2 cellular contexts compared by ENCODE assay signal in the genomic region with DNA sequence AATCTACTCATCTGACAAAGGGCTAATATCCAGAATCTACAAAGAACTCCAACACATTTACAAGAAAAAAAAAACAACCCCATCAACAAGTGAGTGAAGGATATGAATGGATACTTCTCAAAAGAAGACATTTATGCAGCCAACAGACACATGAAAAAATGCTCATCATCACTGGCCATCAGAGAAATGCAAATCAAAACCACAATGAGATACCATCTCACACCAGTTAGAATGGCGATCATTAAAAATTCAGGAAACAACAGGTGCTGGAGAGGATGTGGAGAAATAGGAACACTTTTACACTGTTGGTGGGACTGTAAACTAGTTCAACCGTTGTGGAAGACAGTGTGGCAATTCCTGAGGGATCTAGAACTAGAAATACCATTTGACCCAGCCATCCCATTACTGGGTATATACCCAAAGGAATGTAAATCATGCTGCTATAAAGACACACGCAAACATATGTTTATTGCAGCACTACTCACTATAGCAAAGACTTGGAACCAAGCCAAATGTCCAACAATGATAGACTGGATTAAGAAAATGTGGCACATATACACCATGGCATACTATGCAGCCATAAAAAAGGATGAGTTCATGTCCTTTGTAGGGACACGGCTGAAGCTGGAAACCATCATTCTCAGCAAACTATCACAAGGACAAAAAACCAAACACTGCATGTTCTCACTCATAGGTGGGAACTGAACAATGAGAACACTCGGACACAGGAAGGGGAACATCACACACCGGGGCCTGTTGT. TPM values are rescaled to one million over a fixed set of nuclear protein-coding genes. Genes with fewer than 3 reads are reported as not detected.
DNase-seq lines count a peak whose midpoint lies in the region; ATAC-seq, FAIRE-seq and TF ChIP-seq lines count a peak whose summit lies in the region.
"Not testable (repeated sequence)": the region's sequence is repeated elsewhere in the genome, so short reads cannot be mapped to it uniquely, and the experiment has no call there.

No MANE protein-coding gene starts in this region.

- not testable (repeated sequence) for TF ChIP-seq POLR2A in K562 (conservative IDR thresholded peaks at IDR 0.05)

- not testable (repeated sequence) for H3K79me2 ChIP-seq in K562 (ENCODE audit: control insufficient read depth, insufficient read depth, low read length)

- not testable (repeated sequence) for H3K4me2 ChIP-seq in K562 (ENCODE audit: insufficient read depth, low read length)

- not testable (repeated sequence) for H3K4me1 ChIP-seq in HEK293 (ENCODE audit: control insufficient read depth, insufficient read depth, low read length); K562 (replicated peaks in 1 of 2; ENCODE audit: control insufficient read depth in 2 of 2, insufficient read depth in 2 of 2, low read length in 2 of 2)

- in situ Hi-C loops in K562 (cut with MboI) = not testable (repeated sequence)

- DNase-seq in K562 (ENCODE audit: extremely low read depth in 1 of 4, low spot score in 3 of 4) = not testable (repeated sequence)

- CTCF ChIA-PET in HEK293 (lab: Yijun Ruan, JAX); K562 (lab: Yijun Ruan, JAX; ENCODE audit: low intra/inter-chr PET ratio): not testable (repeated sequence)

- H4K20me1 ChIP-seq in K562 (replicated peaks; ENCODE audit: control insufficient read depth, insufficient read depth, low read length) = not testable (repeated sequence)

- not testable (repeated sequence) for TF ChIP-seq EP300 in K562 (IDR thresholded peaks at IDR 0.05; ENCODE audit: low read length)

- 78% methylated on average over 5 of the region's 6 CpGs for WGBS in K562 (ENCODE audit: insufficient coverage, low coverage, missing lambda C conversion rate)

- ATAC-seq in K562 = not testable (repeated sequence)

- not testable (repeated sequence) for FAIRE-seq in K562 (lab: Jason Lieb, UNC)

- H3K36me3 ChIP-seq in HEK293 (ENCODE audit: control insufficient read depth in 2 of 2, insufficient read depth in 1 of 2, low read length in 2 of 2) = peaks cover 0 to 16% of the 10 kb centered on the region in 2 experiments; a peak in 1 of 3 replicates
- H3K36me3 ChIP-seq in K562 (ENCODE audit: control insufficient read depth, insufficient read depth, low read length) = not testable (repeated sequence)

- POLR2A ChIA-PET in HEK293 (lab: Yijun Ruan, JAX); K562 (lab: Yijun Ruan, JAX): not testable (repeated sequence)

- H3K27ac ChIP-seq in HEK293 (ENCODE audit: extremely low read depth, low read depth, low read length); K562 (ENCODE audit: extremely low read depth, low read depth, low read length): not testable (repeated sequence)

- not testable (repeated sequence) for TF ChIP-seq CTCF in HEK293 (tag by site-specific recombination; IDR thresholded peaks at IDR 0.05); K562 (IDR thresholded peaks at IDR 0.05 in 2 of 3, conservative IDR thresholded peaks at IDR 0.05 in 1 of 3; ENCODE audit: insufficient read depth in 2 of 3, low read depth in 1 of 3, low read length in 3 of 3)

- not testable (repeated sequence) for H3K4me3 ChIP-seq in HEK293 (ENCODE audit: low read depth, low read length); K562

- H3K27me3 ChIP-seq in K562 (ENCODE audit: control insufficient read depth in 2 of 2, insufficient read depth in 2 of 2, low read length in 2 of 2) = not testable (repeated sequence)

- not testable (repeated sequence) for H3K9ac ChIP-seq in K562 (ENCODE audit: insufficient read depth in 1 of 2, low read depth in 2 of 2, low read length in 2 of 2)

- TF ChIP-seq RAD21 in K562 (CRISPR knock-in tag; conservative IDR thresholded peaks at IDR 0.05 in 1 of 2, IDR thresholded peaks at IDR 0.05 in 1 of 2) = not testable (repeated sequence)

- intact Hi-C loops in K562 (cut with micrococcal nuclease) = not testable (repeated sequence)

- H2AFZ ChIP-seq in K562 (ENCODE audit: low read depth, low read length) = not testable (repeated sequence)

- not testable (repeated sequence) for H3K9me1 ChIP-seq in K562 (ENCODE audit: control insufficient read depth, insufficient read depth, low read length)

- BruUV-seq in K562 (replicated peaks; lab: Mats Ljungman, UMichigan) = not testable (repeated sequence)

- not testable (repeated sequence) for H3K9me3 ChIP-seq in HEK293 (ENCODE audit: control insufficient read depth, insufficient read depth, low read depth, low read length); K562 (replicated peaks; ENCODE audit: control insufficient read depth, insufficient read depth, low read depth, low read length)

TF ChIP-seq in HEK293, 187 proteins besides CTCF, POLR2A, EP300 and RAD21:
- 0 out of 2 replicates have a peak, but pooled peaks have one; percentile 56 for TF ChIP-seq SCRT1 (tag by site-specific recombination; IDR thresholded peaks at IDR 0.05; ENCODE audit: borderline replicate concordance)
- TF ChIP-seq SCRT2 (tag by site-specific recombination; IDR thresholded peaks at IDR 0.05) = peak; percentile 56
- TF ChIP-seq ZNF146 (tag by site-specific recombination; IDR thresholded peaks at IDR 0.05) = peak; percentile 83

TF ChIP-seq in K562, 482 proteins besides CTCF, POLR2A, EP300 and RAD21:
- TF ChIP-seq NFIC (IDR thresholded peaks at IDR 0.05) (peak; percentile 89), NFIX (CRISPR knock-in tag; IDR thresholded peaks at IDR 0.05; ENCODE audit: low read depth) (peak; percentile 37; the same call in 1 of the 2 replicates), ZNF146 (CRISPR knock-in tag; IDR thresholded peaks at IDR 0.05; ENCODE audit: unreplicated experiment) (peak; percentile 59)
TF ChIP-seq in K562: peak in this region for 3; not testable (repeated sequence) for 479.

RNA-seq across cellular contexts. Expression of a gene that starts 18.8 kb away (rescaled TPM):
- total RNA-seq in K562 (2011; cell fraction: chromatin; rRNA removed; ENCODE audit: low replicate concordance) = 20.1 and 37.7 TPM in 2 replicates
- 34.2 and 37.6 TPM in 2 replicates for total RNA-seq in K562 (2011; cell fraction: nucleolus; rRNA removed)
- 23.3 and 27.4 TPM in 2 replicates for total RNA-seq in K562 (2011; cell fraction: nucleoplasm; rRNA removed)
- total RNA-seq in K562 (2014; rRNA removed) (10.2 and 19.9 TPM in 2 replicates), K562 (2014; rRNA removed; fragmentation: Illumina TruSeq; extraction: Trizol) (17.7 and 19.3 TPM in 2 replicates), K562 (2015; rRNA removed; fragmentation: Illumina TruSeq; extraction: Trizol) (16.4 and 17.9 TPM in 2 replicates), K562 (2021) (14.7 and 18.1 TPM in 2 replicates)
- polyA plus RNA-seq in K562 (2011; rRNA removed) (17.3 and 22.0 TPM in 2 replicates), K562 (2014; fragmentation: Illumina TruSeq; extraction: Trizol) (13.1 and 14.9 TPM in 2 replicates), K562 (2014; fragmentation: Nextera tagmentation; extraction: Ambion mirVana) (10 to 100 TPM in 1 of 2 experiments, 1 to 10 TPM in 1; 7.1 to 10.6 TPM), K562 (2014; rRNA removed) (14.3 and 15.3 TPM in 2 replicates)
- polyA plus RNA-seq in K562 (2011; cell fraction: cytosol; rRNA removed) = 23.6 and 25.5 TPM in 2 replicates
- polyA plus RNA-seq in K562 (2011; cell fraction: nucleus; rRNA removed) = 22.9 and 24.1 TPM in 2 replicates
- polyA plus RNA-seq in K562 (2012) = 7.3 and 12.3 TPM in 2 replicates
- polyA minus RNA-seq in K562 (2011; rRNA and poly(A)+ RNA removed) = 21.0 and 27.3 TPM in 2 replicates
- 19.5 and 19.6 TPM in 2 replicates for polyA minus RNA-seq in K562 (2011; cell fraction: cytosol; rRNA and poly(A)+ RNA removed)
- 23.6 and 30.5 TPM in 2 replicates for polyA minus RNA-seq in K562 (2011; cell fraction: nucleus; rRNA and poly(A)+ RNA removed)

RNA-seq across cellular contexts. Expression of a gene that starts 36.9 kb away (rescaled TPM):
- 18.4 and 30.9 TPM in 2 replicates for total RNA-seq in K562 (2011; cell fraction: chromatin; rRNA removed; ENCODE audit: low replicate concordance)
- total RNA-seq in K562 (2011; cell fraction: nucleolus; rRNA removed) = 52.2 and 53.7 TPM in 2 replicates
- total RNA-seq in K562 (2011; cell fraction: nucleoplasm; rRNA removed) = 47.9 and 75.6 TPM in 2 replicates
- total RNA-seq in K562 (2014; rRNA removed) (97.3 and 100 TPM in 2 replicates), K562 (2014; rRNA removed; fragmentation: Illumina TruSeq; extraction: Trizol) (62.9 and 72.8 TPM in 2 replicates), K562 (2015; rRNA removed; fragmentation: Illumina TruSeq; extraction: Trizol) (51.0 and 55.1 TPM in 2 replicates), K562 (2021) (74.0 and 74.4 TPM in 2 replicates)
- polyA plus RNA-seq in K562 (2011; rRNA removed) (87.6 and 92.4 TPM in 2 replicates), K562 (2014; fragmentation: Illumina TruSeq; extraction: Trizol) (53.4 and 59.9 TPM in 2 replicates), K562 (2014; fragmentation: Nextera tagmentation; extraction: Ambion mirVana) (10 to 100 TPM in 1 of 2 experiments, 1 to 10 TPM in 1; 6.1 to 11.4 TPM), K562 (2014; rRNA removed) (89.2 and 95.7 TPM in 2 replicates)
- polyA plus RNA-seq in K562 (2011; cell fraction: cytosol; rRNA removed) = 66.7 and 98.8 TPM in 2 replicates
- polyA plus RNA-seq in K562 (2011; cell fraction: nucleus; rRNA removed) = 32.2 and 37.6 TPM in 2 replicates
- polyA plus RNA-seq in K562 (2012) = 70.5 and 73.8 TPM in 2 replicates
- 20.8 and 22.7 TPM in 2 replicates for polyA minus RNA-seq in K562 (2011; rRNA and poly(A)+ RNA removed)
- 15.7 and 18.1 TPM in 2 replicates for polyA minus RNA-seq in K562 (2011; cell fraction: cytosol; rRNA and poly(A)+ RNA removed)
- polyA minus RNA-seq in K562 (2011; cell fraction: nucleus; rRNA and poly(A)+ RNA removed) = 4.0 and 9.8 TPM in 2 replicates
